Comparison of ENCODE assay signal across 20 cellular contexts in genomic region chr4:89939464-89939863, GRCh38. TPM values are rescaled to one million over a fixed set of nuclear protein-coding genes. Genes with fewer than 3 reads are reported as not detected.
DNase-seq lines count a peak whose midpoint lies in the region; ATAC-seq, FAIRE-seq and TF ChIP-seq lines count a peak whose summit lies in the region.
"Had no signal": no experiment of that assay in that cellular context is flagged by ENCODE, and none has a peak within 500 bp of the region (broad histone marks: within the 10 kb centered on the region; RNA-seq: fewer than 3 reads in every experiment).

No MANE protein-coding gene starts in this region.

- H3K27me3 ChIP-seq in GM12878 (replicated peaks in 1 of 2; ENCODE audit: control insufficient read depth in 2 of 2, insufficient read depth in 2 of 2, low read length in 1 of 2), result no peaks in the 10 kb centered on the region; a peak in 1 of 4 replicates
- no peaks in the 10 kb centered on the region for H3K27me3 ChIP-seq in prostate gland (replicated peaks; ENCODE audit: insufficient read depth)
- H3K27me3 ChIP-seq: heart left ventricle, transverse colon had no signal

- no peak overlapping the region for H2AFZ ChIP-seq in GM12878 (ENCODE audit: control insufficient read depth, low read depth, low read length)

- RAD21 ChIA-PET in GM12878 (lab: Charles Lee; ENCODE audit: unreplicated experiment), result no interaction called here

- no peaks in the 10 kb centered on the region for H3K79me2 ChIP-seq in GM12878 (ENCODE audit: control insufficient read depth, insufficient read depth, low read length)

- intact Hi-C loops in GM12878 (cut with micrococcal nuclease; ENCODE audit: unreplicated experiment) (no loop called here), prostate gland (cut with DNase I) (no loop called here)

- ATAC-seq in GM18909 (IDR thresholded peaks at IDR 0.05; ENCODE audit: poor library complexity, unreplicated experiment) (peak; percentile 59), GM12878 (peak; percentile 81), GM21367 (IDR thresholded peaks at IDR 0.05; ENCODE audit: unreplicated experiment) (no peak)
- ATAC-seq: heart left ventricle; natural killer cell; SK-N-SH treated with all-trans-retinoic acid at 6 μM for 48 hours; stimulated activated memory B cell treated with anti-CD40 and anti-IgM and Interleukin-4, amounts not matched to agents 10 μg/mL and 1 μg/mL and 100 μg/mL, for 72 hours had no signal

- BruUV-seq in GM12878 (replicated peaks; lab: Mats Ljungman, UMichigan), result no TSS peak

- H4K20me1 ChIP-seq in GM12878 (ENCODE audit: control insufficient read depth, insufficient read depth), result no peaks in the 10 kb centered on the region

- SMC1A ChIA-PET in GM12878 (lab: Charles Lee; ENCODE audit: uncharacterized antibody, unreplicated experiment), result interaction anchor here (1.7 to 2.4 kb wide), 2 partner anchors 9 to 33 kb away, joined by 7 to 9 read pairs; no protein-coding TSS in a partner anchor

- no peak for TF ChIP-seq POLR2A in GM12878 (IDR thresholded peaks at IDR 0.05; ENCODE audit: low read depth, low read length)
- TF ChIP-seq POLR2A in prostate gland (IDR thresholded peaks at IDR 0.05), result no peak

- no peaks in the 10 kb centered on the region for H3K36me3 ChIP-seq in GM12878 (ENCODE audit: control insufficient read depth in 2 of 2, insufficient read depth in 2 of 2, low read length in 1 of 2)
- no peaks in the 10 kb centered on the region for H3K36me3 ChIP-seq in prostate gland
- H3K36me3 ChIP-seq: heart left ventricle, transverse colon had no signal

- no peak for FAIRE-seq in GM12878 (lab: Jason Lieb, UNC)
- FAIRE-seq: kidney, RCC 7860 had no signal

- H3K4me3 ChIP-seq in GM12878 (no peak overlapping the region), prostate gland (no peak overlapping the region)
- H3K4me3 ChIP-seq: heart left ventricle, transverse colon had no signal

- TF ChIP-seq RAD21 in GM12878 (IDR thresholded peaks at IDR 0.05; ENCODE audit: insufficient read depth, low read depth, low read length), result no peak

- no peak overlapping the region for H3K27ac ChIP-seq in GM12878 (ENCODE audit: control insufficient read depth, insufficient read depth)
- no peak overlapping the region for H3K27ac ChIP-seq in prostate gland
- H3K27ac ChIP-seq: heart left ventricle, transverse colon had no signal

- TF ChIP-seq CTCF in GM12878 (IDR thresholded peaks at IDR 0.05 in 2 of 3, conservative IDR thresholded peaks at IDR 0.05 in 1 of 3; ENCODE audit: control insufficient read depth in 2 of 3, extremely low read depth in 1 of 3, insufficient read depth in 1 of 3, low read depth in 3 of 3, low read length in 3 of 3) (no peak), prostate gland (IDR thresholded peaks at IDR 0.05) (no peak)

- POLR2A ChIA-PET in GM12878 (lab: Charles Lee), result no interaction called here

- H3K4me2 ChIP-seq in GM12878 (ENCODE audit: control insufficient read depth, insufficient read depth), result no peak overlapping the region

- H3K4me1 ChIP-seq in GM12878 (ENCODE audit: control insufficient read depth, insufficient read depth, low read length), result no peaks in the 10 kb centered on the region
- H3K4me1 ChIP-seq in prostate gland (replicated peaks), result no peaks in the 10 kb centered on the region

- in situ Hi-C loops in GM12878 (cut with MboI), result no loop called here

- no peak overlapping the region for H3K9ac ChIP-seq in GM12878 (ENCODE audit: control insufficient read depth, insufficient read depth, low read length)

- H3K9me3 ChIP-seq in GM12878 (replicated peaks; ENCODE audit: control insufficient read depth, insufficient read depth, low read length) (no peaks in the 10 kb centered on the region), prostate gland (no peaks in the 10 kb centered on the region)
- H3K9me3 ChIP-seq: heart left ventricle, transverse colon had no signal

- 29% methylated on average over 2 of the region's 2 CpGs for WGBS in GM12878 (ENCODE audit: insufficient coverage, insufficient replicate concordance, low lambda C conversion rate, missing lambda C conversion rate)
- WGBS in prostate gland, result 34% methylated on average over 2 of the region's 2 CpGs

- no peak for TF ChIP-seq EP300 in GM12878 (IDR thresholded peaks at IDR 0.05; ENCODE audit: borderline replicate concordance in 1 of 2, control insufficient read depth in 1 of 2, low read depth in 2 of 2, low read length in 2 of 2)

- CTCF ChIA-PET in GM12878 (lab: Yijun Ruan, JAX), result interaction anchor here (0.6 to 1.0 kb wide), 2 partner anchors 12 to 782 kb away, joined by 3 read pairs; no protein-coding TSS in a partner anchor

- DNase-seq in ELR (ENCODE audit: low read depth) (peak; percentile 0), NCI-H1694 treated with DMSO at 0.1 percent for 48 hours (lab: John Stamatoyannopoulos, UW) (peak; percentile 37), GM12878 (ENCODE audit: low read depth, low spot score) (no peak), hypothalamus (lab: John Stamatoyannopoulos, UW) (no peak), prostate gland (ENCODE audit: low spot score) (no peak)
- DNase-seq: activated CD4-positive, alpha-beta T cell treated with anti-CD3 and anti-CD28 coated beads, Interleukin-2, amount 10 ng/mL, durations not matched to agents 7 days and 5 days; activated naive CD4-positive, alpha-beta T cell; Calu3; endodermal cell; HFFc6; kidney; natural killer cell; NCI-H226; transverse colon had no signal

TF ChIP-seq in GM12878, 131 proteins besides CTCF, POLR2A, EP300 and RAD21 (continues in another document):
- TF ChIP-seq, protein P1, sequence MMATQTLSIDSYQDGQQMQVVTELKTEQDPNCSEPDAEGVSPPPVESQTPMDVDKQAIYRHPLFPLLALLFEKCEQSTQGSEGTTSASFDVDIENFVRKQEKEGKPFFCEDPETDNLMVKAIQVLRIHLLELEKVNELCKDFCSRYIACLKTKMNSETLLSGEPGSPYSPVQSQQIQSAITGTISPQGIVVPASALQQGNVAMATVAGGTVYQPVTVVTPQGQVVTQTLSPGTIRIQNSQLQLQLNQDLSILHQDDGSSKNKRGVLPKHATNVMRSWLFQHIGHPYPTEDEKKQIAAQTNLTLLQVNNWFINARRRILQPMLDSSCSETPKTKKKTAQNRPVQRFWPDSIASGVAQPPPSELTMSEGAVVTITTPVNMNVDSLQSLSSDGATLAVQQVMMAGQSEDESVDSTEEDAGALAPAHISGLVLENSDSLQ (IDR thresholded peaks at IDR 0.05), result no peak
- TF ChIP-seq IKZF1 (conservative IDR thresholded peaks at IDR 0.05) (no peak), JUNB (IDR thresholded peaks at IDR 0.05) (no peak), BHLHE40 (IDR thresholded peaks at IDR 0.05; ENCODE audit: borderline replicate concordance in 1 of 2, low read depth in 2 of 2, low read length in 1 of 2) (no peak), ZNF24 (IDR thresholded peaks at IDR 0.05) (no peak), GATAD2B (conservative IDR thresholded peaks at IDR 0.05; ENCODE audit: low read depth) (no peak), CHD2 (IDR thresholded peaks at IDR 0.05; ENCODE audit: borderline replicate concordance, low read depth, low read length) (no peak), BMI1 (IDR thresholded peaks at IDR 0.05; ENCODE audit: borderline replicate concordance) (no peak), CEBPB (IDR thresholded peaks at IDR 0.05; ENCODE audit: borderline replicate concordance in 1 of 2, low read depth in 2 of 2, low read length in 2 of 2) (no peak), POLR2AphosphoS5 (IDR thresholded peaks at IDR 0.05; ENCODE audit: low read length) (no peak), NKRF (conservative IDR thresholded peaks at IDR 0.05) (no peak)
- TF ChIP-seq, protein P2, sequence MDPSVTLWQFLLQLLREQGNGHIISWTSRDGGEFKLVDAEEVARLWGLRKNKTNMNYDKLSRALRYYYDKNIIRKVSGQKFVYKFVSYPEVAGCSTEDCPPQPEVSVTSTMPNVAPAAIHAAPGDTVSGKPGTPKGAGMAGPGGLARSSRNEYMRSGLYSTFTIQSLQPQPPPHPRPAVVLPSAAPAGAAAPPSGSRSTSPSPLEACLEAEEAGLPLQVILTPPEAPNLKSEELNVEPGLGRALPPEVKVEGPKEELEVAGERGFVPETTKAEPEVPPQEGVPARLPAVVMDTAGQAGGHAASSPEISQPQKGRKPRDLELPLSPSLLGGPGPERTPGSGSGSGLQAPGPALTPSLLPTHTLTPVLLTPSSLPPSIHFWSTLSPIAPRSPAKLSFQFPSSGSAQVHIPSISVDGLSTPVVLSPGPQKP (IDR thresholded peaks at IDR 0.05; ENCODE audit: low read depth, low read length), result no peak

RNA-seq across cellular contexts. Expression of gene MMRN1, which starts 44.8 kb away (rescaled TPM):
- total RNA-seq in GM12878 (2013; cell fraction: nucleolus; rRNA removed), result 7.9 and 9.3 TPM in 2 replicates
- total RNA-seq in GM12878 (2014; rRNA removed) (1.0 and 1.7 TPM in 2 replicates), GM12878 (2014; rRNA removed; fragmentation: Illumina TruSeq; extraction: Trizol) (1.5 and 1.7 TPM in 2 replicates), GM12878 (2021) (0.85 and 1.1 TPM in 2 replicates), prostate gland (10 to 100 TPM in 1 of 2 donors, 1 to 10 TPM in 1; 5.9 to 10.6 TPM)
- not detected for polyA plus RNA-seq in GM12878 (2011; ENCODE audit: low read depth)
- polyA plus RNA-seq in GM12878 (2011; rRNA removed) (3.9 and 6.6 TPM in 2 replicates), GM12878 (2014; fragmentation: Illumina TruSeq; extraction: Trizol) (1.3 and 2.0 TPM in 2 replicates), GM12878 (2014; fragmentation: Nextera tagmentation; extraction: Ambion mirVana) (under 1 TPM; 0.53 to 0.55 TPM), GM12878 (2014; rRNA removed) (0.50 and 0.77 TPM in 2 replicates), GM12878 (2016; fragmentation: Nextera tagmentation; extraction: Ambion mirVana) (under 1 TPM; 0.58 to 0.71 TPM)
- polyA plus RNA-seq in GM12878 (2011; cell fraction: cytosol; rRNA removed), result 1.2 and 1.6 TPM in 2 replicates
- polyA plus RNA-seq in GM12878 (2011; cell fraction: nucleus; rRNA removed), result 4.8 and 5.1 TPM in 2 replicates
- 0.14 and 0.25 TPM in 2 replicates for polyA plus RNA-seq in GM12878 (2012)
- polyA minus RNA-seq in GM12878 (2011; rRNA and poly(A)+ RNA removed), result 2.6 and 5.7 TPM in 2 replicates
- polyA minus RNA-seq in GM12878 (2011; cell fraction: cytosol; rRNA and poly(A)+ RNA removed), result 1.7 and 2.8 TPM in 2 replicates
- polyA minus RNA-seq in GM12878 (2011; cell fraction: nucleus; rRNA and poly(A)+ RNA removed), result 6.2 and 8.7 TPM in 2 replicates
- total RNA-seq: Calu3, endodermal cell, HFFc6 had no signal

Comparison
In these comparisons a context has a peak if more than half of its experiments do, and no peak if none do; other contexts are left out.
1. DNase-seq: peak in ELR (single experiment) and NCI-H1694 treated with DMSO at 0.1 percent for 48 hours (single experiment); none in GM12878 (single experiment), hypothalamus (0 of 51) and prostate gland (single experiment).